In the genomic region with DNA sequence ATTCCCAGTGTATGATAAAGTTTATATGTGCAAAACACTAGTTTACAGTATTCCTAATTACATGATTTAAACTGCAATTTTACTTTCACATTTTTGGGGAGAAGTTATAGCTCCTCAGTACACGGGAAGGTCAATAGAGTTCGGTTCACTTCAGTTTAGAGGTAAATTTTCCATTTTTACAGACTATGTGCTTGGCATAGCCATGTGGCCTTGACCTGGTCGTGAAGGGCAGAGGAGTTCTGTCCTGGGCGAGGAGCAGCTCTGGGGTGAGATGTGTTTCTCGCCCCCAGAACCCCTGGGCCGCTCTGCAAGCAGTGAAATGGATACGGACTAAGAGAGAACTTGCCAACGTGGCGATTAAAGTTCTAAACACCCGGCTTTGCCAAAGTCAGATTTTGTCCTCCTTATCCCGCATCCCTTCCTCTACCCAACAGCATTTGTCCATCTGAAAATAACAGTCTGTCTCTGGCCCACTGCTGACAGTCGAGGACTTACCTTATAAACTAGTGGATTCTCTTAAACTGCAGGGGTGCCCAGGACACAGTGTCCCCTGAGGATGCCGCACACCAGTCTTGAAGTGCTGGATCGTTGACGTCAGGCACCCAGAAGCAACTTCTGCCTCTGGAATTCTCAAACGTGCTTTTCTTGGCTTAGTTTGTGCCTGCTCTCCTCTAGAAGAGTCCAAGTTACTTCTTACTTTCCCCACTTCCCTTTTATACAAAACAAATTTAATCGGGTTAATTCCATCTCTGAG, we compare ENCODE assay signal across 13 cellular contexts. TPM values are rescaled to one million over a fixed set of nuclear protein-coding genes. Genes with fewer than 3 reads are reported as not detected.
DNase-seq lines count a peak whose midpoint lies in the region; ATAC-seq and TF ChIP-seq lines count a peak whose summit lies in the region.
"Had no signal": no experiment of that assay in that cellular context is flagged by ENCODE, and none has a peak within 500 bp of the region (broad histone marks: within the 10 kb centered on the region; RNA-seq: fewer than 3 reads in every experiment).

No MANE protein-coding gene starts in this region.

- H3K4me1 ChIP-seq in transverse colon = peaks cover 0 to 29% (median 19%) of the 10 kb centered on the region in 4 donors

- H3K27ac ChIP-seq in transverse colon = peak overlapping the region in 1 of 4 donors; percentile 100

- peaks cover 16% of the 10 kb centered on the region for H3K27me3 Mint-ChIP-seq in activated naive CD4-positive, alpha-beta T cell treated with anti-CD3 and anti-CD28 coated beads, Interleukin-2, amount 10 ng/mL, durations not matched to agents 7 days and 5 days
- H3K27me3 Mint-ChIP-seq in nephron (ENCODE audit: low read depth) (no peaks in the 10 kb centered on the region), glutamatergic neuron (ENCODE audit: unreplicated experiment) (peaks cover 11% of the 10 kb centered on the region)
- H3K27me3 Mint-ChIP-seq: memory B cell had no signal

- peak overlapping the region; percentile 21 for H3K4me3 Mint-ChIP-seq in activated naive CD4-positive, alpha-beta T cell treated with anti-CD3 and anti-CD28 coated beads, Interleukin-2, amount 10 ng/mL, durations not matched to agents 7 days and 5 days
- H3K4me3 Mint-ChIP-seq in nephron = peak overlapping the region; percentile 63 to 98 (median 82)
- H3K4me3 Mint-ChIP-seq in glutamatergic neuron (ENCODE audit: unreplicated experiment) = no peak overlapping the region

- H3K9me3 ChIP-seq in transverse colon = no peaks in the 10 kb centered on the region
- H3K9me3 ChIP-seq: upper lobe of left lung had no signal

- TF ChIP-seq POLR2A in transverse colon (IDR thresholded peaks at IDR 0.05) = no peak

- H3K9me3 Mint-ChIP-seq in activated naive CD4-positive, alpha-beta T cell treated with anti-CD3 and anti-CD28 coated beads, Interleukin-2, amount 10 ng/mL, durations not matched to agents 7 days and 5 days = no peaks in the 10 kb centered on the region
- no peaks in the 10 kb centered on the region for H3K9me3 Mint-ChIP-seq in activated naive CD4-positive, alpha-beta T cell treated with anti-CD3 and anti-CD28 coated beads, Interleukin-2, amount 50 U/mL, for 72 hours
- H3K9me3 Mint-ChIP-seq in nephron = no peaks in the 10 kb centered on the region
- H3K9me3 Mint-ChIP-seq in glutamatergic neuron (ENCODE audit: unreplicated experiment) = peaks cover 11% of the 10 kb centered on the region
- H3K9me3 Mint-ChIP-seq: memory B cell had no signal

- H3K4me3 ChIP-seq in choroid plexus epithelial cell (ENCODE audit: low read depth, low read length) = no peak overlapping the region
- no peak overlapping the region for H3K4me3 ChIP-seq in transverse colon

- no peak overlapping the region for H3K27ac Mint-ChIP-seq in activated naive CD4-positive, alpha-beta T cell treated with anti-CD3 and anti-CD28 coated beads, Interleukin-2, amount 10 ng/mL, durations not matched to agents 7 days and 5 days
- H3K27ac Mint-ChIP-seq in activated naive CD4-positive, alpha-beta T cell treated with anti-CD3 and anti-CD28 coated beads, Interleukin-2, amount 50 U/mL, for 72 hours = no peak overlapping the region
- H3K27ac Mint-ChIP-seq in nephron = peak overlapping the region; percentile 26 to 100 (median 99)
- no peak overlapping the region for H3K27ac Mint-ChIP-seq in glutamatergic neuron (ENCODE audit: unreplicated experiment)

- intact Hi-C loops in transverse colon (cut with DNase I; ENCODE audit: low total_unique reads) = loop anchor here (10.0 kb wide), 1 partner anchor 238 kb away; no protein-coding TSS in a partner anchor

- no peak for DNase-seq in activated naive CD4-positive, alpha-beta T cell treated with anti-CD3 and anti-CD28 coated beads, Interleukin-2, amount 10 ng/mL, durations not matched to agents 7 days and 5 days
- no peak for DNase-seq in activated naive CD4-positive, alpha-beta T cell treated with anti-CD3 and anti-CD28 coated beads, Interleukin-2, amount 50 U/mL, for 72 hours (ENCODE audit: low spot score in 2 of 2)
- DNase-seq in choroid plexus epithelial cell (ENCODE audit: low read depth) (peak; percentile 70), transverse colon (peak; percentile 13), NCI-H82 treated with DMSO at 0.1 percent for 48 hours (lab: John Stamatoyannopoulos, UW; ENCODE audit: unreplicated experiment) (no peak), glutamatergic neuron (no peak), NCI-H69 (lab: John Stamatoyannopoulos, UW) (no peak)
- DNase-seq: DND-41, NCI-H2171 treated with DMSO at 0.1 percent for 48 hours, RPMI8226, upper lobe of left lung had no signal

- H3K36me3 Mint-ChIP-seq in activated naive CD4-positive, alpha-beta T cell treated with anti-CD3 and anti-CD28 coated beads, Interleukin-2, amount 10 ng/mL, durations not matched to agents 7 days and 5 days = peaks cover 2% of the 10 kb centered on the region
- peaks cover 12% of the 10 kb centered on the region in 2 donors for H3K36me3 Mint-ChIP-seq in activated naive CD4-positive, alpha-beta T cell treated with anti-CD3 and anti-CD28 coated beads, Interleukin-2, amount 50 U/mL, for 72 hours
- H3K36me3 Mint-ChIP-seq in nephron (ENCODE audit: low read depth) (no peaks in the 10 kb centered on the region), glutamatergic neuron (ENCODE audit: unreplicated experiment) (no peaks in the 10 kb centered on the region)
- H3K36me3 Mint-ChIP-seq: memory B cell had no signal

- TF ChIP-seq CTCF in choroid plexus epithelial cell (conservative IDR thresholded peaks at IDR 0.05; ENCODE audit: low read depth, low read length) (no peak), nephron (IDR thresholded peaks at IDR 0.05; ENCODE audit: unreplicated experiment in 3 of 3) (no peak), transverse colon (IDR thresholded peaks at IDR 0.05) (no peak), glutamatergic neuron (IDR thresholded peaks at IDR 0.05; ENCODE audit: partially characterized antibody, unreplicated experiment) (no peak)

- 86 to 87% methylated on average over 3 to 17 of the region's 17 CpGs for WGBS in transverse colon (ENCODE audit: low coverage in 1 of 2), 2 donors

- no peaks in the 10 kb centered on the region for H3K36me3 ChIP-seq in transverse colon
- H3K36me3 ChIP-seq: upper lobe of left lung had no signal

- H3K4me1 Mint-ChIP-seq in activated naive CD4-positive, alpha-beta T cell treated with anti-CD3 and anti-CD28 coated beads, Interleukin-2, amount 10 ng/mL, durations not matched to agents 7 days and 5 days = peaks cover 15% of the 10 kb centered on the region
- H3K4me1 Mint-ChIP-seq in nephron (peaks cover 17% of the 10 kb centered on the region), glutamatergic neuron (ENCODE audit: low read depth, unreplicated experiment) (peaks cover 7% of the 10 kb centered on the region)

- H3K27me3 ChIP-seq in transverse colon = no peaks in the 10 kb centered on the region
- H3K27me3 ChIP-seq: upper lobe of left lung had no signal

- TF ChIP-seq EP300 in transverse colon (IDR thresholded peaks at IDR 0.05; ENCODE audit: low read depth) = no peak

- in situ Hi-C loops in transverse colon (cut with MboI; ENCODE audit: low pct_ligation_motif_present in 1 of 4, low pct_unique_long_range_greater_than_20kb in 1 of 4, low sequenced_read_pairs in 3 of 4) = loop anchor here in 1 of 4 donors (25.0 kb wide), 1 partner anchor 226 kb away; a partner anchor contains a TSS

- CTCF ChIA-PET in activated naive CD4-positive, alpha-beta T cell treated with anti-CD3 and anti-CD28 coated beads, Interleukin-2, amount 10 ng/mL, durations not matched to agents 7 days and 5 days (lab: Charles Lee) = interaction anchor here (1.7 kb wide), 1 partner anchor 237 kb away, joined by 5 read pairs; no protein-coding TSS in a partner anchor

- no peak for ATAC-seq in activated naive CD4-positive, alpha-beta T cell treated with anti-CD3 and anti-CD28 coated beads, Interleukin-2, amount 50 U/mL, for 72 hours

RNA-seq across cellular contexts. Expression of a gene that starts 1.5 kb away (rescaled TPM):
- total RNA-seq in activated naive CD4-positive, alpha-beta T cell treated with anti-CD3 and anti-CD28 coated beads, Interleukin-2, amount 50 U/mL, for 72 hours = 10 to 100 TPM; 15.9 to 18.6 TPM
- total RNA-seq in transverse colon (10 to 100 TPM; 15.1 to 45.9 (median 27.8) TPM), glutamatergic neuron (ENCODE audit: unreplicated experiment) (46.7 TPM)

Comparison
In these comparisons a context has a peak if more than half of its experiments do, and no peak if none do; other contexts are left out.
1. DNase-seq: peak in choroid plexus epithelial cell (single experiment) and transverse colon (single experiment); none in activated naive CD4-positive, alpha-beta T cell treated with anti-CD3 and anti-CD28 coated beads, Interleukin-2, amount 10 ng/mL, durations not matched to agents 7 days and 5 days (single experiment), activated naive CD4-positive, alpha-beta T cell treated with anti-CD3 and anti-CD28 coated beads, Interleukin-2, amount 50 U/mL, for 72 hours (0 of 2), NCI-H82 treated with DMSO at 0.1 percent for 48 hours (single experiment), glutamatergic neuron (single experiment) and NCI-H69 (single experiment).
2. H3K27ac Mint-ChIP-seq: peak in nephron (3 of 3); none in activated naive CD4-positive, alpha-beta T cell treated with anti-CD3 and anti-CD28 coated beads, Interleukin-2, amount 10 ng/mL, durations not matched to agents 7 days and 5 days (single experiment), activated naive CD4-positive, alpha-beta T cell treated with anti-CD3 and anti-CD28 coated beads, Interleukin-2, amount 50 U/mL, for 72 hours (0 of 2) and glutamatergic neuron (single experiment).